In genomic region chr17:63600569-63601438, GRCh38 we compare ENCODE assay signal across 8 cellular contexts. TPM values are rescaled to one million over a fixed set of nuclear protein-coding genes. Genes with fewer than 3 reads are reported as not detected.
DNase-seq lines count a peak whose midpoint lies in the region; ATAC-seq and TF ChIP-seq lines count a peak whose summit lies in the region.

TSS of gene TACO1 (plus strand) at chr17:63600895. CDS start at chr17:63601084, 189 bp downstream.

- in situ Hi-C loops in IMR-90 (cut with MboI; ENCODE audit: low sequenced_read_pairs) = no loop called here

- DNase-seq in D341Med (ENCODE audit: low spot score) (peak; percentile 95), IMR-90 (peak; percentile 83), OCI-M1 (lab: John Stamatoyannopoulos, UW) (peak; percentile 88), activated T-cell treated with anti-CD3 and anti-CD28 coated beads for 1 hour (ENCODE audit: low read depth) (peak; percentile 69), epithelial cell of prostate (ENCODE audit: low read depth, low spot score) (peak; percentile 20)
- peak; percentile 53 to 56 for DNase-seq in stimulated activated CD8-positive, alpha-beta memory T cell treated with anti-CD3 and anti-CD28 coated beads, Interleukin-2, amount 100 ng/mL, for 1 hour (ENCODE audit: low read depth in 2 of 2)

- BruUV-seq in IMR-90 (replicated peaks; lab: Mats Ljungman, UMichigan) = TSS peak; percentile 62

- TF ChIP-seq CTCF in IMR-90 (conservative IDR thresholded peaks at IDR 0.05; ENCODE audit: low read depth, low read length) = no peak

- H3K18ac ChIP-seq in IMR-90 (ENCODE audit: low read depth, low read length) = peak within 1 kb of the TSS; percentile 44; the same call in 1 of the 2 replicates

- no peaks in the 10 kb centered on the region for H3K9me3 ChIP-seq in IMR-90 (ENCODE audit: control insufficient read depth, insufficient read depth, low read length)
- H3K9me3 ChIP-seq in mononuclear cell (ENCODE audit: low read depth, low read length) = no peaks in the 10 kb centered on the region

- peak within 1 kb of the TSS; percentile 58 to 99 for H4K8ac ChIP-seq in IMR-90 (ENCODE audit: low read depth in 2 of 2, low read length in 2 of 2)

- peaks cover 10% of the 10 kb centered on the region for H3K36me3 ChIP-seq in IMR-90 (ENCODE audit: control insufficient read depth, insufficient read depth, low read length)

- peak within 1 kb of the TSS; percentile 96 for H3K23ac ChIP-seq in IMR-90 (ENCODE audit: low read depth, low read length)

- H4K5ac ChIP-seq in IMR-90 (ENCODE audit: low read depth, low read length) = peak within 1 kb of the TSS; percentile 87

- 1% methylated on average over 49 of the region's 61 CpGs; no CpG with 5 or more reads in 1 of the 2 experiments for WGBS in IMR-90 (ENCODE audit: extremely low coverage in 2 of 2, insufficient read length in 1 of 2), 2 experiments

- H3K79me1 ChIP-seq in IMR-90 (ENCODE audit: low read depth in 1 of 2, low read length in 2 of 2) = peaks cover 9 to 32% of the 10 kb centered on the region in 2 experiments; a peak in 2 of 4 replicates

- H3K4me2 ChIP-seq in IMR-90 (ENCODE audit: low read depth, low read length) = peak within 1 kb of the TSS; percentile 98

- H2AK9ac ChIP-seq in IMR-90 (replicated peaks; ENCODE audit: low read depth, low read length, poor library complexity) = peak within 1 kb of the TSS; percentile 97

- H3K4me3 ChIP-seq in IMR-90 (ENCODE audit: insufficient read depth, low read depth, low read length) (peak within 1 kb of the TSS; percentile 84), mononuclear cell (ENCODE audit: low read length) (peak within 1 kb of the TSS; percentile 93)

- 0 out of 2 replicates have a peak, but pooled peaks cover 3% of the 10 kb centered on the region for H3K9me1 ChIP-seq in IMR-90 (ENCODE audit: insufficient read depth, low read length)

- H3K9ac ChIP-seq in IMR-90 (ENCODE audit: low read depth, low read length) = peak within 1 kb of the TSS; percentile 84

- H3K4ac ChIP-seq in IMR-90 (ENCODE audit: low read depth, low read length) = peak within 1 kb of the TSS; percentile 87

- peak within 1 kb of the TSS; percentile 63 for H2AK5ac ChIP-seq in IMR-90 (ENCODE audit: low read depth, low read length)

- ATAC-seq in GM21515 (IDR thresholded peaks at IDR 0.05; ENCODE audit: unreplicated experiment) (peak; percentile 74), IMR-90 (ENCODE audit: low read depth) (peak; percentile 99)

- CTCF ChIA-PET in IMR-90 (lab: Yijun Ruan, JAX) = no interaction called here

- H4K20me1 ChIP-seq in IMR-90 (ENCODE audit: insufficient read depth, low read length) = no peaks in the 10 kb centered on the region

- H3K14ac ChIP-seq in IMR-90 (replicated peaks; ENCODE audit: low read depth, low read length) = peak within 1 kb of the TSS; percentile 96

- dilution Hi-C loops in IMR-90 (cut with HindIII; ENCODE audit: low sequenced_read_pairs, unreplicated experiment) = no loop called here

- H3K4me1 ChIP-seq in IMR-90 (ENCODE audit: control insufficient read depth, insufficient read depth, low read length) (peaks cover 8% of the 10 kb centered on the region), mononuclear cell (ENCODE audit: insufficient read depth, low read length) (peaks cover 39% of the 10 kb centered on the region)

- peak; percentile 43; the same call in 1 of the 2 replicates for TF ChIP-seq POLR2A in IMR-90 (IDR thresholded peaks at IDR 0.05; ENCODE audit: low read depth, low read length)

- no peak within 1 kb of the TSS for H2BK20ac ChIP-seq in IMR-90 (ENCODE audit: low read depth, low read length)

- H2AFZ ChIP-seq in IMR-90 (replicated peaks; ENCODE audit: low read length, poor library complexity) = peak within 1 kb of the TSS; percentile 98

- POLR2A ChIA-PET in IMR-90 (lab: Charles Lee; ENCODE audit: unreplicated experiment) = no interaction called here

- H3K27ac ChIP-seq in IMR-90 (ENCODE audit: insufficient read depth, low read length) (peak within 1 kb of the TSS; percentile 66), epithelial cell of prostate (peak within 1 kb of the TSS; percentile 29)

- H2BK5ac ChIP-seq in IMR-90 (ENCODE audit: low read depth, low read length, poor library complexity, severe bottlenecking) = peak within 1 kb of the TSS; percentile 96

- peak within 1 kb of the TSS; percentile 67 for H2BK120ac ChIP-seq in IMR-90 (ENCODE audit: low read depth, low read length)

- peak within 1 kb of the TSS; percentile 17; the same call in 1 of the 3 replicates for H2BK15ac ChIP-seq in IMR-90 (ENCODE audit: low read depth, low read length)

- H4K91ac ChIP-seq in IMR-90 (ENCODE audit: insufficient read depth, low read depth, low read length) = peak within 1 kb of the TSS; percentile 67

- 0 out of 2 replicates have a peak, but pooled peaks have one; percentile 17 for TF ChIP-seq RAD21 in IMR-90 (IDR thresholded peaks at IDR 0.05; ENCODE audit: low read length)

- H3K56ac ChIP-seq in IMR-90 (ENCODE audit: extremely low read depth, insufficient read depth, low read length) = peak within 1 kb of the TSS; percentile 85

- no peaks in the 10 kb centered on the region for H3K27me3 ChIP-seq in IMR-90 (ENCODE audit: control insufficient read depth, insufficient read depth, low read length)
- H3K27me3 ChIP-seq in mononuclear cell (ENCODE audit: insufficient read depth, low read length) = no peaks in the 10 kb centered on the region

- intact Hi-C loops in IMR-90 (cut with micrococcal nuclease) = no loop called here

TF ChIP-seq in IMR-90, 13 proteins besides CTCF, POLR2A, EP300 and RAD21:
- no peak for TF ChIP-seq FOS (IDR thresholded peaks at IDR 0.05; ENCODE audit: low read depth, low read length)
- no peak for TF ChIP-seq RFX5 (IDR thresholded peaks at IDR 0.05; ENCODE audit: low read depth, low read length)
- TF ChIP-seq BHLHE40 (IDR thresholded peaks at IDR 0.05; ENCODE audit: low read depth, low read length) = peak; percentile 33; the same call in 1 of the 2 replicates
- TF ChIP-seq MXI1 (IDR thresholded peaks at IDR 0.05; ENCODE audit: borderline replicate concordance, low read depth, low read length) = no peak
- TF ChIP-seq SMC3 (IDR thresholded peaks at IDR 0.05; ENCODE audit: low read depth, low read length) = 0 out of 2 replicates have a peak, but pooled peaks have one; percentile 10
- TF ChIP-seq MAZ (IDR thresholded peaks at IDR 0.05; ENCODE audit: borderline replicate concordance, low read depth, low read length) = peak; percentile 59; the same call in 1 of the 2 replicates
- no peak for TF ChIP-seq USF2 (IDR thresholded peaks at IDR 0.05; ENCODE audit: low read depth, low read length)
- no peak for TF ChIP-seq RCOR1 (IDR thresholded peaks at IDR 0.05; ENCODE audit: insufficient replicate concordance, low read length)
TF ChIP-seq in IMR-90: peak in this region for 3.

RNA-seq across cellular contexts. Expression of gene TACO1, which starts in this region (rescaled TPM):
- total RNA-seq in IMR-90 (2012; rRNA removed) (6.5 and 9.4 TPM in 2 replicates), mononuclear cell (15.3 TPM)
- polyA plus RNA-seq in IMR-90 (2012; rRNA removed) = 28.8 and 32.8 TPM in 2 replicates
- 14.2 and 15.9 TPM in 2 replicates for polyA plus RNA-seq in IMR-90 (2012; cell fraction: cytosol; rRNA removed)
- 9.9 and 11.3 TPM in 2 replicates for polyA plus RNA-seq in IMR-90 (2012; cell fraction: nucleus; rRNA removed; ENCODE audit: low replicate concordance)

Comparison
In these comparisons a context has a peak if more than half of its experiments do, and no peak if none do; other contexts are left out.
1. Peak in every context shown above with its lines: DNase-seq, ATAC-seq, H3K4me3 ChIP-seq and H3K27ac ChIP-seq.
2. DNase-seq: peak in every context shown above with its lines; median percentile 95 in D341Med; 88 in OCI-M1; 83 in IMR-90; 69 in activated T-cell treated with anti-CD3 and anti-CD28 coated beads for 1 hour; 54 in stimulated activated CD8-positive, alpha-beta memory T cell treated with anti-CD3 and anti-CD28 coated beads, Interleukin-2, amount 100 ng/mL, for 1 hour; 20 in epithelial cell of prostate.